In genomic region chr4:6172927-6173200, GRCh38 we compare ENCODE assay signal across 22 cellular contexts. TPM values are rescaled to one million over a fixed set of nuclear protein-coding genes. Genes with fewer than 3 reads are reported as not detected.
DNase-seq lines count a peak whose midpoint lies in the region; ATAC-seq and TF ChIP-seq lines count a peak whose summit lies in the region.
"Had no signal": no experiment of that assay in that cellular context is flagged by ENCODE, and none has a peak within 500 bp of the region (broad histone marks: within the 10 kb centered on the region; RNA-seq: fewer than 3 reads in every experiment).

No MANE protein-coding gene starts in this region.

- peak overlapping the region; percentile 56 for H3K4me2 ChIP-seq in MM.1S (ENCODE audit: low read depth, low read length)
- H3K4me2 ChIP-seq: A549 had no signal

- H3K4me3 Mint-ChIP-seq in activated CD4-positive, alpha-beta T cell treated with anti-CD3 and anti-CD28 coated beads, Interleukin-2, amount 10 ng/mL, durations not matched to agents 7 days and 5 days: peak overlapping the region; percentile 40
- peak overlapping the region; percentile 57 for H3K4me3 Mint-ChIP-seq in central memory CD8-positive, alpha-beta T cell
- H3K4me3 Mint-ChIP-seq: CD14-positive monocyte, IgD-negative memory B cell had no signal

- no peak for ATAC-seq in central memory CD8-positive, alpha-beta T cell (replicated peaks; ENCODE audit: extremely low read depth, poor library complexity, severe bottlenecking)
- ATAC-seq in GM19463 (IDR thresholded peaks at IDR 0.05; ENCODE audit: unreplicated experiment): no peak
- ATAC-seq in HG03039 (IDR thresholded peaks at IDR 0.05; ENCODE audit: unreplicated experiment): no peak
- ATAC-seq: A549 had no signal

- peaks cover 57% of the 10 kb centered on the region for H3K4me1 Mint-ChIP-seq in activated CD4-positive, alpha-beta T cell treated with anti-CD3 and anti-CD28 coated beads, Interleukin-2, amount 10 ng/mL, durations not matched to agents 7 days and 5 days
- H3K4me1 Mint-ChIP-seq in central memory CD8-positive, alpha-beta T cell: peaks cover 75% of the 10 kb centered on the region
- H3K4me1 Mint-ChIP-seq: CD14-positive monocyte had no signal

- H3K36me3 ChIP-seq in MM.1S (replicated peaks; ENCODE audit: insufficient read depth, low read length): no peaks in the 10 kb centered on the region
- H3K36me3 ChIP-seq: HAP-1 had no signal

- H3K9ac ChIP-seq in MM.1S (ENCODE audit: low read length): no peak overlapping the region

- peaks cover 51% of the 10 kb centered on the region for H3K36me3 Mint-ChIP-seq in activated CD4-positive, alpha-beta T cell treated with anti-CD3 and anti-CD28 coated beads, Interleukin-2, amount 10 ng/mL, durations not matched to agents 7 days and 5 days (ENCODE audit: low read depth)
- peaks cover 26% of the 10 kb centered on the region for H3K36me3 Mint-ChIP-seq in central memory CD8-positive, alpha-beta T cell (ENCODE audit: insufficient read depth)
- H3K36me3 Mint-ChIP-seq: CD14-positive monocyte, IgD-negative memory B cell had no signal

- CTCF ChIA-PET in activated CD4-positive, alpha-beta T cell treated with anti-CD3 and anti-CD28 coated beads, Interleukin-2, amount 10 ng/mL, durations not matched to agents 7 days and 5 days (lab: Charles Lee): interaction anchor here (0.6 kb wide), 1 partner anchor 256 kb away, joined by 3 read pairs; no protein-coding TSS in a partner anchor

- H4K20me1 ChIP-seq in MM.1S (ENCODE audit: insufficient read depth, low read length): no peaks in the 10 kb centered on the region

- TF ChIP-seq CTCF in C4-2B (conservative IDR thresholded peaks at IDR 0.05) (no peak), MM.1S (IDR thresholded peaks at IDR 0.05; ENCODE audit: low read length) (no peak)

- peaks cover 19% of the 10 kb centered on the region for H3K9me3 Mint-ChIP-seq in activated CD4-positive, alpha-beta T cell treated with anti-CD3 and anti-CD28 coated beads, Interleukin-2, amount 10 ng/mL, durations not matched to agents 7 days and 5 days
- H3K9me3 Mint-ChIP-seq in central memory CD8-positive, alpha-beta T cell: peaks cover 17% of the 10 kb centered on the region

- no peaks in the 10 kb centered on the region for H3K79me2 ChIP-seq in MM.1S (ENCODE audit: low read length)

- no peaks in the 10 kb centered on the region for H3K27me3 Mint-ChIP-seq in activated CD4-positive, alpha-beta T cell treated with anti-CD3 and anti-CD28 coated beads, Interleukin-2, amount 10 ng/mL, durations not matched to agents 7 days and 5 days
- no peaks in the 10 kb centered on the region for H3K27me3 Mint-ChIP-seq in central memory CD8-positive, alpha-beta T cell
- H3K27me3 Mint-ChIP-seq: IgD-negative memory B cell had no signal

- H3K9me2 ChIP-seq in MM.1S (replicated peaks; ENCODE audit: insufficient read depth, low read length): no peaks in the 10 kb centered on the region

- H2AFZ ChIP-seq in MM.1S (ENCODE audit: low read length): peak overlapping the region; percentile 10; the same call in 1 of the 2 replicates

- H3F3A ChIP-seq in MM.1S (ENCODE audit: insufficient read depth, low read length): no peaks in the 10 kb centered on the region

- H3K27ac ChIP-seq in C4-2B (peak overlapping the region; percentile 79), MM.1S (ENCODE audit: low read length) (peak overlapping the region; percentile 34; the same call in 1 of the 2 replicates)
- H3K27ac ChIP-seq: A549 had no signal

- H3K27me3 ChIP-seq in MM.1S (replicated peaks; ENCODE audit: insufficient read depth, low read length): no peaks in the 10 kb centered on the region

- H3K9me3 ChIP-seq in MM.1S (replicated peaks; ENCODE audit: insufficient read depth, low read length): no peaks in the 10 kb centered on the region
- H3K9me3 ChIP-seq: A549, HAP-1 had no signal

- POLR2A ChIA-PET in activated CD4-positive, alpha-beta T cell treated with anti-CD3 and anti-CD28 coated beads, Interleukin-2, amount 10 ng/mL, durations not matched to agents 7 days and 5 days (lab: Charles Lee): no interaction called here

- peaks cover 22% of the 10 kb centered on the region for H3K4me1 ChIP-seq in MM.1S (ENCODE audit: low read length)
- H3K4me1 ChIP-seq: A549, HAP-1 had no signal

- H3K27ac Mint-ChIP-seq in activated CD4-positive, alpha-beta T cell treated with anti-CD3 and anti-CD28 coated beads, Interleukin-2, amount 10 ng/mL, durations not matched to agents 7 days and 5 days: peak overlapping the region; percentile 87
- peak overlapping the region; percentile 80 for H3K27ac Mint-ChIP-seq in central memory CD8-positive, alpha-beta T cell (ENCODE audit: low read depth)
- H3K27ac Mint-ChIP-seq: CD14-positive monocyte, IgD-negative memory B cell had no signal

- no peak overlapping the region for H3K4me3 ChIP-seq in MM.1S (ENCODE audit: low read length)
- H3K4me3 ChIP-seq: A549, HAP-1 had no signal

- no peak for DNase-seq in activated CD4-positive, alpha-beta T cell treated with anti-CD3 and anti-CD28 coated beads, Interleukin-2, amount 10 ng/mL, durations not matched to agents 7 days and 5 days
- no peak for DNase-seq in activated CD4-positive, alpha-beta T cell treated with anti-CD3 and anti-CD28 coated beads for 4 hours
- DNase-seq in MM.1S (no peak), NOMO-1 (lab: John Stamatoyannopoulos, UW; ENCODE audit: unreplicated experiment in 2 of 2) (no peak)
- DNase-seq in central memory CD8-positive, alpha-beta T cell (ENCODE audit: low spot score in 2 of 2): no peak
- DNase-seq: DMS79, MV-4-11, NCI-H1417, NCI-H187 treated with DMSO at 0.1 percent for 48 hours, NCI-H345, NCI-H526, SHP77 treated with DMSO at 0.1 percent for 48 hours had no signal

RNA-seq across cellular contexts. Expression of gene JAKMIP1, which starts 27.5 kb away (rescaled TPM):
- total RNA-seq in activated CD4-positive, alpha-beta T cell treated with anti-CD3 and anti-CD28 coated beads, Interleukin-2, amount 10 ng/mL, durations not matched to agents 7 days and 5 days: 10 to 100 TPM in 1 of 2 experiments, 1 to 10 TPM in 1; 9.6 to 10.9 TPM
- total RNA-seq: G401, HT1080, RPMI7951 had no signal
